32 cellular contexts compared by ENCODE assay signal in genomic region chr17:17166446-17166845, GRCh38.
"Had no signal": no experiment of that assay in that cellular context is flagged by ENCODE, and none has a peak within 500 bp of the region (broad histone marks: within the 10 kb centered on the region; RNA-seq: fewer than 3 reads in every experiment).

No MANE protein-coding gene starts in this region.

- H3K9me3 Mint-ChIP-seq: activated B cell treated with CpG ODN at 0.5 μM for 24 hours; activated naive CD4-positive, alpha-beta T cell treated with anti-CD3 and anti-CD28 coated beads, Interleukin-2, amount 50 U/mL, for 24 hours; activated naive CD8-positive, alpha-beta T cell treated with anti-CD3 and anti-CD28 coated beads for 36 hours; activated naive CD8-positive, alpha-beta T cell treated with anti-CD3 and anti-CD28 coated beads, Interleukin-2, amount 50 U/mL, for 24 hours; activated T-cell treated with anti-CD3 and anti-CD28 coated beads, Interleukin-2, amount 50 U/mL, for 24 hours; activated T-cell treated with anti-CD3 and anti-CD28 coated beads, Interleukin-2, amount 50 U/mL, for 72 hours; brain; dendritic cell treated with granulocyte-macrophage colony-stimulating factor and Interleukin-4, amounts not matched to agents 40 ng/mL and 50 ng/mL, for 4 days; effector memory CD8-positive, alpha-beta T cell had no signal

- H3K4me1 Mint-ChIP-seq: activated B cell treated with CpG ODN at 0.5 μM for 24 hours; activated naive CD8-positive, alpha-beta T cell treated with anti-CD3 and anti-CD28 coated beads for 36 hours; brain had no signal

- H3K4me3 Mint-ChIP-seq: activated B cell treated with CpG ODN at 0.5 μM for 24 hours; activated naive CD4-positive, alpha-beta T cell treated with anti-CD3 and anti-CD28 coated beads, Interleukin-2, amount 50 U/mL, for 24 hours; activated naive CD8-positive, alpha-beta T cell treated with anti-CD3 and anti-CD28 coated beads for 36 hours; activated naive CD8-positive, alpha-beta T cell treated with anti-CD3 and anti-CD28 coated beads, Interleukin-2, amount 50 U/mL, for 24 hours; activated T-cell treated with anti-CD3 and anti-CD28 coated beads, Interleukin-2, amount 50 U/mL, for 24 hours; activated T-cell treated with anti-CD3 and anti-CD28 coated beads, Interleukin-2, amount 50 U/mL, for 72 hours; brain; dendritic cell treated with granulocyte-macrophage colony-stimulating factor and Interleukin-4, amounts not matched to agents 40 ng/mL and 50 ng/mL, for 4 days; effector memory CD8-positive, alpha-beta T cell had no signal

- H3K27ac Mint-ChIP-seq: activated B cell treated with CpG ODN at 0.5 μM for 24 hours; activated naive CD4-positive, alpha-beta T cell treated with anti-CD3 and anti-CD28 coated beads, Interleukin-2, amount 50 U/mL, for 24 hours; activated naive CD8-positive, alpha-beta T cell treated with anti-CD3 and anti-CD28 coated beads for 36 hours; activated naive CD8-positive, alpha-beta T cell treated with anti-CD3 and anti-CD28 coated beads, Interleukin-2, amount 50 U/mL, for 24 hours; activated T-cell treated with anti-CD3 and anti-CD28 coated beads, Interleukin-2, amount 50 U/mL, for 72 hours; dendritic cell treated with granulocyte-macrophage colony-stimulating factor and Interleukin-4, amounts not matched to agents 40 ng/mL and 50 ng/mL, for 4 days had no signal

- H3K9me3 ChIP-seq: adrenal gland, breast epithelium, esophagus squamous epithelium, gastroesophageal sphincter, heart right ventricle had no signal

- H3K27ac ChIP-seq: adrenal gland, breast epithelium, cardiac muscle cell, coronary artery, epithelial cell of prostate, esophagus squamous epithelium, gastroesophageal sphincter, heart right ventricle, WERI-Rb-1 had no signal

- DNase-seq: activated B cell treated with CpG ODN at 0.5 μM for 24 hours; activated CD4-positive, alpha-beta T cell treated with anti-CD3 and anti-CD28 coated beads for 48 hours; activated CD4-positive, alpha-beta T cell treated with anti-CD3 and anti-CD28 coated beads, Interleukin-2, amount 50 U/mL, for 1 hour; activated CD4-positive, alpha-beta T cell treated with anti-CD3 and anti-CD28 coated beads, Interleukin-2, amount 50 U/mL, for 48 hours; activated CD8-positive, alpha-beta memory T cell treated with anti-CD3 and anti-CD28 coated beads, Interleukin-2, amount 50 U/mL, for 48 hours; activated effector memory CD4-positive, alpha-beta T cell treated with Interleukin-2 at 50 U/mL for 16 hours; activated gamma-delta T cell treated with Interleukin-2 at 50 U/mL for 16 hours; activated naive CD4-positive, alpha-beta T cell treated with Interleukin-2 at 50 U/mL for 16 hours; activated naive CD8-positive, alpha-beta T cell treated with anti-CD3 and anti-CD28 coated beads for 36 hours; activated naive CD8-positive, alpha-beta T cell treated with anti-CD3 and anti-CD28 coated beads, Interleukin-2, amount 50 U/mL, for 24 hours; activated T-cell treated with anti-CD3 and anti-CD28 coated beads for 4 hours; activated T-cell treated with anti-CD3 and anti-CD28 coated beads, Interleukin-2, amount 50 U/mL, for 24 hours; activated T-cell treated with anti-CD3 and anti-CD28 coated beads, Interleukin-2, amount 50 U/mL, for 72 hours; adrenal gland; amygdala; central memory CD4-positive, alpha-beta T cell; dorsolateral prefrontal cortex; effector memory CD8-positive, alpha-beta T cell; esophagus squamous epithelium; foreskin melanocyte; heart right ventricle; T1000; WERI-Rb-1 had no signal

- H3K27me3 ChIP-seq: adrenal gland, breast epithelium, cardiac muscle cell, dorsolateral prefrontal cortex, esophagus squamous epithelium, gastroesophageal sphincter, heart right ventricle had no signal

- H3K27me3 Mint-ChIP-seq: activated B cell treated with CpG ODN at 0.5 μM for 24 hours; activated naive CD4-positive, alpha-beta T cell treated with anti-CD3 and anti-CD28 coated beads, Interleukin-2, amount 50 U/mL, for 24 hours; activated naive CD8-positive, alpha-beta T cell treated with anti-CD3 and anti-CD28 coated beads for 36 hours; activated naive CD8-positive, alpha-beta T cell treated with anti-CD3 and anti-CD28 coated beads, Interleukin-2, amount 50 U/mL, for 24 hours; activated T-cell treated with anti-CD3 and anti-CD28 coated beads, Interleukin-2, amount 50 U/mL, for 24 hours; brain; dendritic cell treated with granulocyte-macrophage colony-stimulating factor and Interleukin-4, amounts not matched to agents 40 ng/mL and 50 ng/mL, for 4 days; effector memory CD8-positive, alpha-beta T cell had no signal

- ATAC-seq: activated CD4-positive, CD25-positive, alpha-beta regulatory T cell treated with anti-CD3 and anti-CD28 coated beads, Interleukin-2, amount 50 U/mL, for 24 hours; activated naive CD8-positive, alpha-beta T cell treated with anti-CD3 and anti-CD28 coated beads, Interleukin-2, amount 50 U/mL, for 24 hours; activated T-cell treated with anti-CD3 and anti-CD28 coated beads, Interleukin-2, amount 50 U/mL, for 72 hours; effector memory CD8-positive, alpha-beta T cell; gastroesophageal sphincter had no signal
